14 cellular contexts compared by ENCODE assay signal in the genomic region with DNA sequence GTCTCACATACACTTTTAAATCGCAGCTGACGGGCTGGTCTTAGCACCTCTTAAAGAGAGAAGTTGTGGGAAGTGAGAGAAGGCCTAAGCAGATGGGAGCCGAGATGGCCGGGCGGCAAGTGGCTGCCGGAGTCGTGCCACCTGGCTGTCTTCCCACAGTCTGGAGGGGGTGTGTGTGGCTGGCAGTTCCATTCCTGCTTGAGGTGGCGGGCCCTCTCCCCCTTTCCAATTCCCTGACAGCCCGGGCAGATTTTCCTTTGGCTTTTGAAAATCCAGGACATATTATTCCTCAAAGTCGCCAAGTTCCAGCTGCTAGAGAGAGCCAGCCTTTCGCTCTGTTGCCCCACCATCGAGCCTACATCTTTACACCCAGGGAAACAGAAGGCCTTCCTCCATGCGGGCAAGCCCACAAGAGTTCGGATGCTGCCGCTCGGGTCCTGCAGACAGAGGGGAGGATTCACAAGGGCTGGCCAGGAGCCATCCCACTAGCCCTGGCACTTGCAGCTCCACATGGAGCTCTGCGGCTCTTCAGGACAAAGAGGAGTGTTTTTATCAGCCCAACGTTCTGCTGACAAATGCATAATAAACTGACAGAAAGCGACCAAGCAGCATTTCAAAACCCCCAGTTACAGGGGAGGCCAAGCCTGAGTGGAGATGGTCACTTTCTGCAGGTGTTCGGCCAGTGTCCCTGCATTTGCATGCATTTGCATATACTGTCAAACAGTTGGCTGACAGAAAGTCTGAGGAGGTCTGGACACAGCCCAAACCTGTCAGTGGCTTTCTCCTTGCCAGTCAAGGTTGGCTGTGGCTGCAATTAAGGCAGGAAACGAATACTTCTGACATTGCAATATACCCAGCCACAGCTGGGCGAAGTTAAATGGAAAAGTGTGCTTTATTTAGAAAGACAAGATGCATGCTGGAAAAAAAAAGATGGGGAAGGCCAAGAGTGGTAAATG. TPM values are rescaled to one million over a fixed set of nuclear protein-coding genes. Genes with fewer than 3 reads are reported as not detected.
A peak's percentile ranks its signal among the peaks of the same experiment; 100 is the strongest.
DNase-seq lines count a peak whose midpoint lies in the region; ATAC-seq and TF ChIP-seq lines count a peak whose summit lies in the region.
"Had no signal": no experiment of that assay in that cellular context is flagged by ENCODE, and none has a peak within 500 bp of the region (broad histone marks: within the 10 kb centered on the region; RNA-seq: fewer than 3 reads in every experiment).

No MANE protein-coding gene starts in this region.

- H3K36me3 ChIP-seq in left ventricle myocardium inferior: no peaks in the 10 kb centered on the region
- H3K36me3 ChIP-seq: colonic mucosa, esophagus muscularis mucosa had no signal

- intact Hi-C loops in Right ventricle myocardium superior (cut with DNase I) (no loop called here), left ventricle myocardium inferior (cut with micrococcal nuclease) (no loop called here)

- no peak for TF ChIP-seq CTCF in left ventricle myocardium inferior (IDR thresholded peaks at IDR 0.05; ENCODE audit: borderline replicate concordance)
- TF ChIP-seq CTCF in omental fat pad (IDR thresholded peaks at IDR 0.05): no peak

- ATAC-seq in Right ventricle myocardium superior (ENCODE audit: poor library complexity) (peak; percentile 72), omental fat pad (ENCODE audit: low FRiP score) (no peak)
- ATAC-seq: stimulated activated naive CD8-positive, alpha-beta T cell treated with anti-CD3 and anti-CD28 coated beads, Interleukin-15, amount 100 ng/mL, for 72 hours had no signal

- H3K4me3 ChIP-seq in left ventricle myocardium inferior: no peak overlapping the region
- H3K4me3 ChIP-seq: colonic mucosa, esophagus muscularis mucosa had no signal

- DNase-seq in Right ventricle myocardium superior: no peak
- no peak for DNase-seq in left ventricle myocardium inferior
- DNase-seq in NCI-H526 (lab: John Stamatoyannopoulos, UW): peak; percentile 85 to 91
- peak; percentile 95 for DNase-seq in globus pallidus (ENCODE audit: low spot score)
- DNase-seq in superior temporal gyrus (ENCODE audit: extremely low spot score): peak; percentile 91
- no peak for DNase-seq in omental fat pad (ENCODE audit: low spot score)
- DNase-seq in NCI-H146 (lab: John Stamatoyannopoulos, UW): no peak
- DNase-seq in T-helper 9 cell: no peak
- DNase-seq: activated CD4-positive, alpha-beta T cell treated with anti-CD3 and anti-CD28 coated beads, Interleukin-2, amount 50 U/mL, for 4 hours; colonic mucosa; mesendoderm; NCI-H187; stimulated activated naive CD8-positive, alpha-beta T cell treated with anti-CD3 and anti-CD28 coated beads, Interleukin-15, amount 100 ng/mL, for 72 hours had no signal

- H3K27ac ChIP-seq in left ventricle myocardium inferior (replicated peaks): no peak overlapping the region
- H3K27ac ChIP-seq: colonic mucosa, esophagus muscularis mucosa had no signal

- no peaks in the 10 kb centered on the region for H3K9me3 ChIP-seq in left ventricle myocardium inferior (replicated peaks)
- H3K9me3 ChIP-seq: colonic mucosa, esophagus muscularis mucosa had no signal

- H3K27me3 ChIP-seq in left ventricle myocardium inferior (ENCODE audit: low read depth): peaks cover 98% of the 10 kb centered on the region

- peaks cover 7% of the 10 kb centered on the region for H3K4me1 ChIP-seq in left ventricle myocardium inferior
- H3K4me1 ChIP-seq: colonic mucosa, esophagus muscularis mucosa had no signal

RNA-seq across cellular contexts. Expression of a gene that starts 45.9 kb away (rescaled TPM):
- total RNA-seq in Right ventricle myocardium superior: 0.59 TPM
- total RNA-seq in left ventricle myocardium inferior: 0.22 TPM
- not detected for total RNA-seq in omental fat pad
- total RNA-seq: colonic mucosa, esophagus muscularis mucosa had no signal

Comparison
In these comparisons a context has a peak if more than half of its experiments do, and no peak if none do; other contexts are left out.
1. DNase-seq: peak in NCI-H526 (2 of 2), globus pallidus (single experiment) and superior temporal gyrus (single experiment); none in Right ventricle myocardium superior (single experiment), left ventricle myocardium inferior (single experiment), omental fat pad (single experiment), NCI-H146 (single experiment) and T-helper 9 cell (single experiment).